Comparison of ENCODE assay signal across 23 cellular contexts in the genomic region with DNA sequence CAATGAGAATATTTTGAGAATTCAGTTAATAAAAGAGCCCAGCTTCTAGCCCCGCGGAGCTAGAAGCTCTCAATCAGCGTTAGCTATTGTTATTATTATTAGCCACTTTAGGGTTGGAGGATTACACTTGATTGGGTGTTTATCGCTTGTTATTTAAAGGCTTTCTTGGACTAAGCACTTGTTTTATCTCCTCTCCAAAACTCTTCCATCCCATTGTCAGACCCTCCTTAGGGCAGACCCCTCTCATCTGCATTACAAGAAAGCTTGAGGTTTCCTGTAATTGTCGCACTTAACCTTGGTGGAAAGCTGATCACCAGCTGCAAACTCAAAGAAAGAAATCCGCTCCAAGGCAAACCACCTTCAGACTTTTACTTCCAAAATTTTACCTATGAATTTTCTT. TPM values are rescaled to one million over a fixed set of nuclear protein-coding genes. Genes with fewer than 3 reads are reported as not detected.
DNase-seq lines count a peak whose midpoint lies in the region; ATAC-seq and TF ChIP-seq lines count a peak whose summit lies in the region.
"Had no signal": no experiment of that assay in that cellular context is flagged by ENCODE, and none has a peak within 500 bp of the region (broad histone marks: within the 10 kb centered on the region; RNA-seq: fewer than 3 reads in every experiment).

No MANE protein-coding gene starts in this region.

- H3K9me3 ChIP-seq in H9 (ENCODE audit: control insufficient read depth, low read depth, low read length) (no peaks in the 10 kb centered on the region), iPS-15b (ENCODE audit: control insufficient read depth, insufficient read depth, low read length) (no peaks in the 10 kb centered on the region), lower lobe of right lung (no peaks in the 10 kb centered on the region)
- H3K9me3 ChIP-seq: Caco-2, Peyer's patch, SJCRH30 had no signal

- H2BK15ac ChIP-seq in H9 (ENCODE audit: low read depth, low read length): no peak overlapping the region

- POLR2A ChIA-PET in WTC11 (lab: Charles Lee): interaction anchor here (0.6 to 1.5 kb wide), 4 partner anchors 39 to 164 kb away, joined by 4 to 5 read pairs (median 4); partner anchors contain the start of gene MTO1

- H3K27ac Mint-ChIP-seq in H9 (peak overlapping the region; percentile 83 to 98 (median 91); a peak in 6 of 7 replicates), WTC11 (peak overlapping the region; percentile 93)
- H3K27ac Mint-ChIP-seq: CD4-positive, alpha-beta T cell; T-cell had no signal

- H3K14ac ChIP-seq in H9 (ENCODE audit: insufficient read depth, low read length): no peak overlapping the region

- peaks cover 3 to 18% (median 11%) of the 10 kb centered on the region in 3 experiments for H3K36me3 Mint-ChIP-seq in H9 (ENCODE audit: insufficient read depth in 1 of 3, low read depth in 3 of 3)
- peaks cover 2% of the 10 kb centered on the region; the same call in 1 of the 2 replicates for H3K36me3 Mint-ChIP-seq in WTC11
- H3K36me3 Mint-ChIP-seq in activated T-cell treated with anti-CD3 and anti-CD28 coated beads, Interleukin-2, amount 50 U/mL, for 4 hours (ENCODE audit: insufficient read depth): no peaks in the 10 kb centered on the region
- H3K36me3 Mint-ChIP-seq: T-cell had no signal

- H3K27me3 Mint-ChIP-seq in H9 (ENCODE audit: low read depth): peaks cover 26% of the 10 kb centered on the region
- H3K27me3 Mint-ChIP-seq in WTC11 (ENCODE audit: low read depth): peaks cover 9% of the 10 kb centered on the region
- peaks cover 42% of the 10 kb centered on the region for H3K27me3 Mint-ChIP-seq in activated T-cell treated with anti-CD3 and anti-CD28 coated beads, Interleukin-2, amount 50 U/mL, for 4 hours (ENCODE audit: low read depth)

- no peak overlapping the region for H2AFZ ChIP-seq in H9 (ENCODE audit: low read length)

- DNase-seq in H9 (peak; percentile 78), WTC11 (ENCODE audit: low spot score) (no peak), AG20443 (ENCODE audit: low spot score) (no peak), lower lobe of right lung (no peak)
- no peak for DNase-seq in activated T-cell treated with anti-CD3 and anti-CD28 coated beads, Interleukin-2, amount 50 U/mL, for 4 hours
- DNase-seq: Caco-2; CD4-positive, alpha-beta T cell; DMS153; GDM1; NCI-H1105; NCI-H146; NCI-H2029; NCI-H524 treated with DMSO at 0.1 percent for 48 hours; NCI-H82; Peyer's patch; SJCRH30; T-cell had no signal

- H2BK5ac ChIP-seq in H9 (ENCODE audit: insufficient read length, low read length): no peak overlapping the region

- H3K4ac ChIP-seq in H9 (ENCODE audit: low read depth, low read length): no peak overlapping the region

- H4K91ac ChIP-seq in H9 (ENCODE audit: insufficient read length, low read depth, low read length): no peak overlapping the region

- H3K4me3 Mint-ChIP-seq in H9 (peak overlapping the region in 1 of 2 experiments; percentile 30; a peak in 2 of 5 replicates), WTC11 (peak overlapping the region; percentile 32)
- H3K4me3 Mint-ChIP-seq in activated T-cell treated with anti-CD3 and anti-CD28 coated beads, Interleukin-2, amount 50 U/mL, for 4 hours: no peak overlapping the region
- H3K4me3 Mint-ChIP-seq: CD4-positive, alpha-beta T cell; IgD-negative memory B cell; T-cell had no signal

- H2BK12ac ChIP-seq in H9 (ENCODE audit: insufficient read length, low read depth, low read length): no peak overlapping the region

- TF ChIP-seq CTCF in H9 (conservative IDR thresholded peaks at IDR 0.05) (no peak), WTC11 (IDR thresholded peaks at IDR 0.05) (no peak), lower lobe of right lung (IDR thresholded peaks at IDR 0.05) (no peak)

- no peak overlapping the region for H4K8ac ChIP-seq in H9 (replicated peaks; ENCODE audit: insufficient read length, low read depth, low read length)

- ATAC-seq in WTC11: peak; percentile 82
- no peak for ATAC-seq in activated T-cell treated with anti-CD3 and anti-CD28 coated beads, Interleukin-2, amount 50 U/mL, for 4 hours
- ATAC-seq in lower lobe of right lung: no peak
- no peak for ATAC-seq in GM19455 (IDR thresholded peaks at IDR 0.05; ENCODE audit: unreplicated experiment)
- ATAC-seq: T-cell had no signal

- H3K4me1 ChIP-seq in H9 (ENCODE audit: insufficient read depth, low read length): peaks cover 6% of the 10 kb centered on the region
- peaks cover 10% of the 10 kb centered on the region for H3K4me1 ChIP-seq in iPS-15b (ENCODE audit: control insufficient read depth, insufficient read depth, low read length)
- H3K4me1 ChIP-seq in lower lobe of right lung: no peaks in the 10 kb centered on the region
- H3K4me1 ChIP-seq: BLaER1, Caco-2, Peyer's patch, SJCRH30 had no signal

- no peak overlapping the region for H3K4me3 ChIP-seq in iPS-15b (ENCODE audit: low read depth, low read length)
- H3K4me3 ChIP-seq in lower lobe of right lung: no peak overlapping the region
- H3K4me3 ChIP-seq: BLaER1, Peyer's patch, SJCRH30 had no signal

- no peak overlapping the region for H3T11ph ChIP-seq in H9 (ENCODE audit: low read length)

- no peak overlapping the region for H3K56ac ChIP-seq in H9 (ENCODE audit: insufficient read length, low read depth, low read length)

- no peak overlapping the region for H3K18ac ChIP-seq in H9 (ENCODE audit: insufficient read length, low read depth, low read length)

- intact Hi-C loops in lower lobe of right lung (cut with DNase I): no loop called here

- no peaks in the 10 kb centered on the region for H3K23me2 ChIP-seq in H9 (ENCODE audit: insufficient read length, low read depth, low read length, poor library complexity, severe bottlenecking)

- CTCF ChIA-PET in WTC11 (lab: Charles Lee): interaction anchor here (0.6 to 3.1 kb wide), 10 partner anchors 12 to 87 kb away, joined by 3 to 17 read pairs (median 6); no protein-coding TSS in a partner anchor

- H2AK5ac ChIP-seq in H9 (ENCODE audit: insufficient read length, low read length): no peak overlapping the region

- no peaks in the 10 kb centered on the region for H3K79me1 ChIP-seq in H9 (ENCODE audit: insufficient read depth, low read depth, low read length, poor library complexity, severe bottlenecking)

- H4K5ac ChIP-seq in H9 (ENCODE audit: insufficient read length, low read depth, low read length): no peak overlapping the region

- no peak overlapping the region for H2BK120ac ChIP-seq in H9 (ENCODE audit: low read depth, low read length, poor library complexity, severe bottlenecking)

- peaks cover 6 to 14% of the 10 kb centered on the region in 2 experiments for H3K9me3 Mint-ChIP-seq in H9
- H3K9me3 Mint-ChIP-seq in WTC11: no peaks in the 10 kb centered on the region
- no peaks in the 10 kb centered on the region for H3K9me3 Mint-ChIP-seq in activated T-cell treated with anti-CD3 and anti-CD28 coated beads, Interleukin-2, amount 50 U/mL, for 4 hours
- H3K9me3 Mint-ChIP-seq: CD4-positive, alpha-beta T cell; IgD-negative memory B cell; T-cell had no signal

- H3K4me1 Mint-ChIP-seq in H9 (peaks cover 41 to 48% of the 10 kb centered on the region in 2 experiments), WTC11 (peaks cover 54% of the 10 kb centered on the region)
- H3K4me1 Mint-ChIP-seq in activated T-cell treated with anti-CD3 and anti-CD28 coated beads, Interleukin-2, amount 50 U/mL, for 4 hours (ENCODE audit: low read depth): no peaks in the 10 kb centered on the region
- H3K4me1 Mint-ChIP-seq: IgD-negative memory B cell, T-cell had no signal

- H3K27ac ChIP-seq in H9 (ENCODE audit: insufficient read length, low read depth, low read length): peak overlapping the region; percentile 77
- H3K27ac ChIP-seq in lower lobe of right lung: no peak overlapping the region
- H3K27ac ChIP-seq: BLaER1, Peyer's patch, SJCRH30 had no signal

- H3K27me3 ChIP-seq in H9 (ENCODE audit: insufficient read depth, low read length): no peaks in the 10 kb centered on the region
- H3K27me3 ChIP-seq in iPS-15b (ENCODE audit: control insufficient read depth, insufficient read depth, low read length): no peaks in the 10 kb centered on the region
- peaks cover 22% of the 10 kb centered on the region for H3K27me3 ChIP-seq in lower lobe of right lung (ENCODE audit: low read depth)
- H3K27me3 ChIP-seq: BLaER1, Peyer's patch, SJCRH30 had no signal

- no CpG with 5 or more reads among the region's 6 CpGs for WGBS in H9 (ENCODE audit: extremely low coverage, insufficient read length, low lambda C conversion rate)

- H3K9ac ChIP-seq in H9 (ENCODE audit: extremely low read depth, insufficient read length, low read length): no peak overlapping the region
- H3K9ac ChIP-seq in iPS-15b (ENCODE audit: low read depth, low read length): peak overlapping the region; percentile 65
- H3K9ac ChIP-seq: BLaER1 had no signal

- H3K23ac ChIP-seq in H9 (ENCODE audit: insufficient read length, low read depth, low read length): no peak overlapping the region

- H3K79me2 ChIP-seq in H9 (ENCODE audit: insufficient read depth, low read length): no peaks in the 10 kb centered on the region

- peak overlapping the region; percentile 30 for H3K4me2 ChIP-seq in H9 (ENCODE audit: insufficient read depth, insufficient read length, low read length)
- H3K4me2 ChIP-seq: BLaER1 had no signal

- H4K20me1 ChIP-seq in H9 (ENCODE audit: control insufficient read depth, insufficient read depth, insufficient read length): no peaks in the 10 kb centered on the region
- H4K20me1 ChIP-seq: BLaER1 had no signal

- H2BK20ac ChIP-seq in H9 (ENCODE audit: low read depth, low read length, poor library complexity, severe bottlenecking): no peak overlapping the region

- H3K36me3 ChIP-seq in iPS-15b (ENCODE audit: control insufficient read depth, insufficient read depth, low read length) (no peaks in the 10 kb centered on the region), lower lobe of right lung (no peaks in the 10 kb centered on the region)
- H3K36me3 ChIP-seq: BLaER1, Peyer's patch, SJCRH30 had no signal

RNA-seq across cellular contexts. Expression of gene DPPA5, which starts 4.8 kb away (rescaled TPM):
- total RNA-seq in H9 (2021) (1.2 TPM in 2 replicates), WTC11 (2021) (5.5 to 7.6 TPM (median 6.7 TPM) in 3 replicates), lower lobe of right lung (not detected)
- total RNA-seq in activated T-cell treated with anti-CD3 and anti-CD28 coated beads, Interleukin-2, amount 50 U/mL, for 4 hours: not detected
- total RNA-seq: Caco-2; CD4-positive, alpha-beta T cell; HT1080; OCI-LY7; Peyer's patch; SJCRH30; T-cell had no signal

RNA-seq across cellular contexts. Expression of gene KHDC3L, which starts 13.1 kb away (rescaled TPM):
- 0.22 TPM in 1 of 2 replicates, not detected in the other for total RNA-seq in H9 (2021)
- total RNA-seq in WTC11 (2021): 0.23 to 0.57 TPM in 2 of 3 replicates, not detected in the other
- not detected for total RNA-seq in activated T-cell treated with anti-CD3 and anti-CD28 coated beads, Interleukin-2, amount 50 U/mL, for 4 hours
- total RNA-seq in lower lobe of right lung: not detected
- total RNA-seq: Caco-2; CD4-positive, alpha-beta T cell; HT1080; OCI-LY7; Peyer's patch; SJCRH30; T-cell had no signal

RNA-seq across cellular contexts. Expression of gene OOEP, which starts 20.4 kb away (rescaled TPM):
- not detected in 2 replicates for total RNA-seq in H9 (2021)
- total RNA-seq in WTC11 (2021): 0.87 to 1.1 TPM (median 0.89 TPM) in 3 replicates
- total RNA-seq in activated T-cell treated with anti-CD3 and anti-CD28 coated beads, Interleukin-2, amount 50 U/mL, for 4 hours: under 1 TPM in 1 of 3 donors, not detected in 2; 0.38 TPM
- not detected for total RNA-seq in lower lobe of right lung
- total RNA-seq: Caco-2, HT1080, OCI-LY7, Peyer's patch, SJCRH30 had no signal

RNA-seq across cellular contexts. Expression of gene DDX43, which starts 45.3 kb away (rescaled TPM):
- 0.33 TPM in 1 of 2 replicates, not detected in the other for total RNA-seq in H9 (2021)
- 0.39 to 0.68 TPM (median 0.60 TPM) in 3 replicates for total RNA-seq in WTC11 (2021)
- total RNA-seq in activated T-cell treated with anti-CD3 and anti-CD28 coated beads, Interleukin-2, amount 50 U/mL, for 4 hours: under 1 TPM in 2 of 3 donors, not detected in 1; 0.25 to 0.27 TPM
- 1.9 TPM for total RNA-seq in lower lobe of right lung
- total RNA-seq: Caco-2, HT1080, OCI-LY7, SJCRH30 had no signal
